ENCODE assay signal across 1 cellular context in genomic region chr7:50768470-50769159, GRCh38.
TF ChIP-seq lines count a peak whose summit lies in the region.

No MANE protein-coding gene starts in this region.

TF ChIP-seq in H1, 55 proteins besides CTCF, POLR2A, EP300 and RAD21:
- TF ChIP-seq YY1 (IDR thresholded peaks at IDR 0.05; ENCODE audit: low read depth, low read length) (0 out of 2 replicates have a peak, but pooled peaks have one; percentile 28), MAX (IDR thresholded peaks at IDR 0.05) (no peak), RFX5 (IDR thresholded peaks at IDR 0.05; ENCODE audit: borderline replicate concordance, low read depth, low read length) (no peak), POU5F1 (IDR thresholded peaks at IDR 0.05; ENCODE audit: low read depth, low read length) (no peak), POLR2AphosphoS5 (IDR thresholded peaks at IDR 0.05; ENCODE audit: low read depth, low read length) (no peak)
